1 cellular context compared by ENCODE assay signal in genomic region chr17:70796757-70797156, GRCh38.
TF ChIP-seq lines count a peak whose summit lies in the region.

No MANE protein-coding gene starts in this region.

TF ChIP-seq in GM23338, 12 proteins besides CTCF, POLR2A, EP300 and RAD21 (continued from another document):
- TF ChIP-seq REST (IDR thresholded peaks at IDR 0.05; ENCODE audit: unreplicated experiment) (no peak), EZH2 (IDR thresholded peaks at IDR 0.05; ENCODE audit: low read depth, unreplicated experiment) (no peak), ZNF331 (CRISPR knock-in tag; IDR thresholded peaks at IDR 0.05; ENCODE audit: low read depth) (no peak), JUNB (IDR thresholded peaks at IDR 0.05; ENCODE audit: unreplicated experiment) (no peak), STAT1 (IDR thresholded peaks at IDR 0.05; ENCODE audit: unreplicated experiment) (no peak), CREB1 (CRISPR knock-in tag; IDR thresholded peaks at IDR 0.05; ENCODE audit: low read depth) (no peak), ZNF462 (CRISPR knock-in tag; IDR thresholded peaks at IDR 0.05) (no peak)
